Comparison of ENCODE assay signal across 9 cellular contexts in the genomic region with DNA sequence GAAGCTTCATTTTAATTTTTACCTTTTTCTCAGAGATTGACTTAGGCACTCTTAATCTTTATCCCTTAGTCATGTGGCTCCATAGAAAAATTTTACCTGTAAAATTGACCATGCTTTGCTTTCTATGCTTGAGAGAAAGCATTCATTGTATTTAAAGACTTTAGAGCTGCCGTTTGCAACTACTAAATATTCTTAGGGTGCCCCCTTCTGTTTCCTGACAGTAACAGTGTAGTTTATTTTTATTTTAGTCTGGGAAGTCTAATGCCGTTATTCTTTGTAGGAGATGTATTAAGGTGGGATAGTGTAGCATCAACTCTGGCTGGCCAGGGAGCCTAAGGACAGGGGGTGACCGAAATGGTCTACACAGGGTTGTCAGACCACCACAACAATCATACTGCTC.
DNase-seq lines count a peak whose midpoint lies in the region; ATAC-seq, FAIRE-seq and TF ChIP-seq lines count a peak whose summit lies in the region.
"Had no signal": no experiment of that assay in that cellular context is flagged by ENCODE, and none has a peak within 500 bp of the region (broad histone marks: within the 10 kb centered on the region; RNA-seq: fewer than 3 reads in every experiment).

No MANE protein-coding gene starts in this region.

- H3K4me3 ChIP-seq in epithelial cell of esophagus (ENCODE audit: low read length) (no peak overlapping the region), small intestine (ENCODE audit: low read depth in 1 of 2, low read length in 2 of 2) (no peak overlapping the region)
- H3K4me3 ChIP-seq: BLaER1 treated with 17β-estradiol and CSF1 and Interleukin-3, amounts not matched to agents 10 nM and 100 nM had no signal

- H3K27ac Mint-ChIP-seq in stimulated activated memory B cell treated with anti-CD40 and anti-IgM and Interleukin-4, amounts not matched to agents 10 μg/mL and 1 μg/mL and 100 μg/mL, for 72 hours = no peak overlapping the region

- WGBS in small intestine, 3 donors = 2 to 9% (median 6%) methylated on average over 3 of the region's 3 CpGs

- no peaks in the 10 kb centered on the region for H3K4me1 Mint-ChIP-seq in stimulated activated memory B cell treated with anti-CD40 and anti-IgM and Interleukin-4, amounts not matched to agents 10 μg/mL and 1 μg/mL and 100 μg/mL, for 72 hours

- no peak overlapping the region for H3K4me3 Mint-ChIP-seq in stimulated activated memory B cell treated with anti-CD40 and anti-IgM and Interleukin-4, amounts not matched to agents 10 μg/mL and 1 μg/mL and 100 μg/mL, for 72 hours

- no peak for ATAC-seq in GM19395 (IDR thresholded peaks at IDR 0.05; ENCODE audit: unreplicated experiment)
- ATAC-seq in GM19035 (IDR thresholded peaks at IDR 0.05; ENCODE audit: unreplicated experiment) = no peak
- ATAC-seq in stimulated activated memory B cell treated with anti-CD40 and anti-IgM and Interleukin-4, amounts not matched to agents 10 μg/mL and 1 μg/mL and 100 μg/mL, for 72 hours = no peak

- H3K9me3 ChIP-seq in small intestine (ENCODE audit: control insufficient read depth, low read depth) = no peaks in the 10 kb centered on the region
- H3K9me3 ChIP-seq: BLaER1 treated with 17β-estradiol and CSF1 and Interleukin-3, amounts not matched to agents 10 nM and 100 nM had no signal

- peaks cover 7% of the 10 kb centered on the region for H3K9me3 Mint-ChIP-seq in stimulated activated memory B cell treated with anti-CD40 and anti-IgM and Interleukin-4, amounts not matched to agents 10 μg/mL and 1 μg/mL and 100 μg/mL, for 72 hours

- TF ChIP-seq CTCF in epithelial cell of esophagus (IDR thresholded peaks at IDR 0.05; ENCODE audit: insufficient read depth, low read depth, low read length, missing control alignments) = peak; percentile 52

- no peaks in the 10 kb centered on the region for H3K27me3 Mint-ChIP-seq in stimulated activated memory B cell treated with anti-CD40 and anti-IgM and Interleukin-4, amounts not matched to agents 10 μg/mL and 1 μg/mL and 100 μg/mL, for 72 hours

- no peak overlapping the region for H3K27ac ChIP-seq in small intestine (ENCODE audit: low read depth in 1 of 2, low read length in 1 of 2)
- H3K27ac ChIP-seq: BLaER1 treated with 17β-estradiol and CSF1 and Interleukin-3, amounts not matched to agents 10 nM and 100 nM had no signal

- DNase-seq in NCI-H524 (lab: John Stamatoyannopoulos, UW) (peak; percentile 16 to 70), NCI-H524 treated with DMSO at 0.1 percent for 48 hours (lab: John Stamatoyannopoulos, UW) (no peak), NCI-H460 (ENCODE audit: extremely low read depth, low read depth) (peak; percentile 6), epithelial cell of esophagus (ENCODE audit: low read depth) (peak; percentile 34), small intestine (peak; percentile 59)

- H3K36me3 ChIP-seq in small intestine (ENCODE audit: control insufficient read depth in 2 of 2, insufficient read depth in 2 of 2, low read length in 2 of 2) = no peaks in the 10 kb centered on the region
- H3K36me3 ChIP-seq: BLaER1 treated with 17β-estradiol and CSF1 and Interleukin-3, amounts not matched to agents 10 nM and 100 nM had no signal

- no peaks in the 10 kb centered on the region for H3K4me1 ChIP-seq in small intestine (ENCODE audit: control insufficient read depth in 2 of 2, insufficient read depth in 1 of 2, low read depth in 1 of 2, low read length in 1 of 2)
- H3K4me1 ChIP-seq: BLaER1 treated with 17β-estradiol and CSF1 and Interleukin-3, amounts not matched to agents 10 nM and 100 nM had no signal

- H3K36me3 Mint-ChIP-seq in stimulated activated memory B cell treated with anti-CD40 and anti-IgM and Interleukin-4, amounts not matched to agents 10 μg/mL and 1 μg/mL and 100 μg/mL, for 72 hours = no peaks in the 10 kb centered on the region

- FAIRE-seq in small intestine (lab: Jason Lieb, UNC) = no peak

- no peaks in the 10 kb centered on the region for H3K27me3 ChIP-seq in small intestine (ENCODE audit: control insufficient read depth in 2 of 2, insufficient read depth in 2 of 2, low read length in 2 of 2)
